Comparison of ENCODE assay signal across 34 cellular contexts in the genomic region with DNA sequence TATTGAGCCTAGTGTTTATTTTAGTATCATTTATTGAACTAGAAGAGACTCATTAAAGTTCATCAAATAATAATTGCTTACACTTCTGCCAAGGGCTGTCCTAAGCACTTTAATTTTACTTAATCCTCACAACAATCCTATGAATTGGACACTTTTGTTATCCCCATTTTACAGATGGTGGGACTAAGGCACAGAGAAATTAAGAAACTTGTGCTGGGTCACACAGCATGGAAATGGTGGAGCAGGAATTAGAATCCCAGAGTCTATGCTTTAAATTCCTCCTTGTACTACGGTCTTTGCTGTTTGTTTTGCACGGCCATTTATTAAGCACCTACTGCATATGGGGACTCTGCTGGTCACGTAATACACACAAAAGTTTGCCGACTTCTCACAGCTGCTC. TPM values are rescaled to one million over a fixed set of nuclear protein-coding genes. Genes with fewer than 3 reads are reported as not detected.
"Had no signal": no experiment of that assay in that cellular context is flagged by ENCODE, and none has a peak within 500 bp of the region (broad histone marks: within the 10 kb centered on the region; RNA-seq: fewer than 3 reads in every experiment).

No MANE protein-coding gene starts in this region.

- H3K4me1 ChIP-seq: ascending aorta had no signal

- H3K4me3 ChIP-seq: ascending aorta, cardiac muscle cell had no signal

- FAIRE-seq: TTC549 had no signal

- H3K27ac ChIP-seq: ascending aorta, cardiac muscle cell, WERI-Rb-1 had no signal

- ATAC-seq: activated CD4-positive, alpha-beta T cell treated with anti-CD3 and anti-CD28 coated beads for 36 hours; activated CD4-positive, CD25-positive, alpha-beta regulatory T cell treated with anti-CD3 and anti-CD28 coated beads, Interleukin-2, amount 50 U/mL, for 24 hours; activated CD8-positive, alpha-beta memory T cell treated with anti-CD3 and anti-CD28 coated beads, Interleukin-2, amount 10 ng/mL, durations not matched to agents 7 days and 5 days; activated CD8-positive, alpha-beta T cell treated with anti-CD3 and anti-CD28 coated beads, Interleukin-2, amount 10 ng/mL, durations not matched to agents 7 days and 5 days; activated naive CD8-positive, alpha-beta T cell treated with anti-CD3 and anti-CD28 coated beads, Interleukin-2, amount 50 U/mL, for 24 hours; WTC11 had no signal

- DNase-seq: activated CD4-positive, alpha-beta memory T cell treated with anti-CD3 and anti-CD28 coated beads, Interleukin-2, amount 10 ng/mL, durations not matched to agents 7 days and 5 days; activated CD4-positive, alpha-beta T cell treated with anti-CD3 and anti-CD28 coated beads for 1 hour; activated CD4-positive, alpha-beta T cell treated with anti-CD3 and anti-CD28 coated beads for 36 hours; activated CD4-positive, alpha-beta T cell treated with anti-CD3 and anti-CD28 coated beads for 48 hours; activated CD4-positive, alpha-beta T cell treated with anti-CD3 and anti-CD28 coated beads, Interleukin-2, amount 10 ng/mL, durations not matched to agents 7 days and 5 days; activated CD4-positive, alpha-beta T cell treated with anti-CD3 and anti-CD28 coated beads, Interleukin-2, amount 50 U/mL, for 48 hours; activated CD4-positive, CD25-positive, alpha-beta regulatory T cell; activated CD8-positive, alpha-beta memory T cell treated with anti-CD3 and anti-CD28 coated beads for 24 hours; activated CD8-positive, alpha-beta memory T cell treated with anti-CD3 and anti-CD28 coated beads, Interleukin-2, amount 10 ng/mL, durations not matched to agents 7 days and 5 days; activated CD8-positive, alpha-beta memory T cell treated with anti-CD3 and anti-CD28 coated beads, Interleukin-2, amount 50 U/mL, for 48 hours; activated CD8-positive, alpha-beta T cell treated with anti-CD3 and anti-CD28 coated beads, Interleukin-2, amount 10 ng/mL, durations not matched to agents 7 days and 5 days; activated effector memory CD4-positive, alpha-beta T cell treated with Interleukin-2 at 50 U/mL for 16 hours; activated gamma-delta T cell; activated naive CD4-positive, alpha-beta T cell treated with anti-CD3 and anti-CD28 coated beads, Interleukin-2, amount 10 ng/mL, durations not matched to agents 7 days and 5 days; activated naive CD4-positive, alpha-beta T cell treated with Interleukin-2 at 50 U/mL for 16 hours; activated naive CD8-positive, alpha-beta T cell treated with anti-CD3 and anti-CD28 coated beads, Interleukin-2, amount 10 ng/mL, durations not matched to agents 7 days and 5 days; activated naive CD8-positive, alpha-beta T cell treated with anti-CD3 and anti-CD28 coated beads, Interleukin-2, amount 50 U/mL, for 24 hours; activated T-cell treated with anti-CD3 and anti-CD28 coated beads, Interleukin-2, amount 50 U/mL, for 24 hours; activated T-cell treated with anti-CD3 and anti-CD28 coated beads, Interleukin-2, amount 50 U/mL, for 48 hours; amygdala; anterior cingulate cortex; caudate nucleus; cerebellar nuclear complex; T-helper 1 cell; T-helper 2 cell; T-helper 9 cell; WERI-Rb-1 had no signal

- H3K27me3 ChIP-seq: ascending aorta, cardiac muscle cell had no signal

- H3K9me3 ChIP-seq: ascending aorta had no signal

- H3K36me3 ChIP-seq: ascending aorta, cardiac muscle cell, WERI-Rb-1 had no signal

RNA-seq across cellular contexts. Expression of a gene that starts 7.9 kb away (rescaled TPM):
- total RNA-seq: activated CD4-positive, alpha-beta memory T cell treated with anti-CD3 and anti-CD28 coated beads, Interleukin-2, amount 10 ng/mL, durations not matched to agents 7 days and 5 days; activated CD4-positive, alpha-beta T cell treated with anti-CD3 and anti-CD28 coated beads, Interleukin-2, amount 10 ng/mL, durations not matched to agents 7 days and 5 days; activated CD8-positive, alpha-beta memory T cell treated with anti-CD3 and anti-CD28 coated beads, Interleukin-2, amount 10 ng/mL, durations not matched to agents 7 days and 5 days; activated CD8-positive, alpha-beta T cell treated with anti-CD3 and anti-CD28 coated beads, Interleukin-2, amount 10 ng/mL, durations not matched to agents 7 days and 5 days; activated naive CD8-positive, alpha-beta T cell treated with anti-CD3 and anti-CD28 coated beads, Interleukin-2, amount 10 ng/mL, durations not matched to agents 7 days and 5 days; activated T-helper 2 cell treated with anti-CD3 and anti-CD28 coated beads, Interferon-gamma antibody, Interleukin-2, Interleukin-4, amounts not matched to agents 10 μg/mL and 5 μg/mL and 100 μg/mL, durations not matched to agents 14 hours and 24 hours and 36 hours; ascending aorta; bronchial epithelial cell had no signal
